Comparison of ENCODE assay signal across 1 cellular context in genomic region chr6:125269328-125269985, GRCh38.
TF ChIP-seq lines count a peak whose summit lies in the region.

No MANE protein-coding gene starts in this region.

TF ChIP-seq in HepG2, 621 proteins besides CTCF, POLR2A, EP300 and RAD21:
- no peak for TF ChIP-seq ZBTB4 (CRISPR knock-in tag; IDR thresholded peaks at IDR 0.05; ENCODE audit: borderline replicate concordance)
- TF ChIP-seq MTF2 (CRISPR knock-in tag; IDR thresholded peaks at IDR 0.05; ENCODE audit: borderline replicate concordance), result no peak
- TF ChIP-seq EEA1 (CRISPR knock-in tag; IDR thresholded peaks at IDR 0.05; ENCODE audit: borderline replicate concordance), result no peak
- TF ChIP-seq NFIB (CRISPR knock-in tag; IDR thresholded peaks at IDR 0.05; ENCODE audit: borderline replicate concordance), result no peak
- no peak for TF ChIP-seq RCOR2 (CRISPR knock-in tag; IDR thresholded peaks at IDR 0.05)
- TF ChIP-seq STAT6 (CRISPR knock-in tag; IDR thresholded peaks at IDR 0.05; ENCODE audit: borderline replicate concordance), result no peak
- TF ChIP-seq ZNF512B (CRISPR knock-in tag; IDR thresholded peaks at IDR 0.05; ENCODE audit: borderline replicate concordance), result no peak
